Comparison of ENCODE assay signal across 9 cellular contexts in the genomic region with DNA sequence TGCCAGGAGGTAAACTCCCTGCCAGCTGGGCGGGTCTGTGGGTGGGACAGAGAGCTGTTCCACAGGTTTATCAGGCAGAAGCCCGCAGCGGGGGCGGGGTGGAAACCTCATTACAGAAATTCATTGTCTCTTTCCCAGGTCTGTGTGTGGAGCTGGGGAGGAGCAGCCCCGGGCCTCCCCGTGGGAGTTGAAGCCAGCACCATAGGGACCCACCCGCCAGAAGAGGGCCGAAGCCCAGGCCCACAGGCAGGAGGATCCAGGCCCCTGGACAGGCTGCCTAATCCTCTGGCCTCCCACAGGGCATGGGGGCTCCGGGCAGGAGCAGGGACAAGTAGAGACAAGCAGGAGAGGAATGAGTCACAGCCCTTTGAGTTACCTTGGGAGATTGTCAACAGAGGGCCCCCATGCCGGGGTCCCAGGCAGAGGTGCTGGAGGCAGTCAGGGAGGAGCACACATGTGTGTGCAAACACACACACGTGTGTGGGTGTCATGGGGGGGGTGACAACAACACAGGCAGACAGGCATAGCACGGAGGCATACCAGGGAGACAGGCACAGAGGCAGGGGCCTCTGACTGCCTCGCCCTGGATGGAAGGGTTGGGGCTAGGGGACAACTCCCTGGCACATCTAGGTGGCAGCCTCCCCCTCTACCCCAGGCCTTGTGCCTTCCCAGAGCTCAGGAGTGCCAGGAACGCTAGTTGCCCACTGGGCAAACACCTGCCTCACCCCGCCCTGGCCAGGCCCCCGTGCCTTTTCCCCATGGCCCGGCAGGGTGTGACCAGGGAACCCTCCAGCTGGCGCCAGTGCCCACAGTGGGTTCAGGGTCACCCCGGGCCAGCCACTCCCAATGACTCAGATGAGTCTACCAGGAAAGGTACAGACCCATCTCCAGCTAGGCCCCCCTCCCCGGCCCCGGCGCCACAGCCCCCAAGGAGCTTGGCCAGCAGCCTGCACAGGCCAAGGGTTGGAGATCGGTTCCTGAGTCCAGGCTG. TPM values are rescaled to one million over a fixed set of nuclear protein-coding genes. Genes with fewer than 3 reads are reported as not detected.
DNase-seq lines count a peak whose midpoint lies in the region; FAIRE-seq and TF ChIP-seq lines count a peak whose summit lies in the region.
"Had no signal": no experiment of that assay in that cellular context is flagged by ENCODE, and none has a peak within 500 bp of the region (broad histone marks: within the 10 kb centered on the region; RNA-seq: fewer than 3 reads in every experiment).

No MANE protein-coding gene starts in this region.

- H3K36me3 Mint-ChIP-seq in nephron (ENCODE audit: low read depth): no peaks in the 10 kb centered on the region

- peaks cover 16% of the 10 kb centered on the region for H3K27me3 Mint-ChIP-seq in nephron (ENCODE audit: low read depth)

- no peaks in the 10 kb centered on the region for H3K9me3 Mint-ChIP-seq in nephron

- H3K27me3 ChIP-seq in bronchial epithelial cell (ENCODE audit: control insufficient read depth, insufficient read depth, low read length) (no peaks in the 10 kb centered on the region), brain microvascular endothelial cell (replicated peaks) (no peaks in the 10 kb centered on the region)

- peak overlapping the region; percentile 83 to 84 (median 84) for H3K4me3 Mint-ChIP-seq in nephron

- in situ Hi-C loops in brain microvascular endothelial cell (cut with HindIII; ENCODE audit: low pct_ligation_motif_present, low sequenced_read_pairs): no loop called here

- peaks cover 9% of the 10 kb centered on the region for H3K4me1 Mint-ChIP-seq in nephron

- no peak for TF ChIP-seq EP300 in Ishikawa (IDR thresholded peaks at IDR 0.05; ENCODE audit: borderline replicate concordance)

- peaks cover 18% of the 10 kb centered on the region for H3K36me3 ChIP-seq in bronchial epithelial cell (ENCODE audit: control insufficient read depth, insufficient read depth, low read length)
- H3K36me3 ChIP-seq in brain microvascular endothelial cell (replicated peaks): no peaks in the 10 kb centered on the region

- TF ChIP-seq RAD21 in Ishikawa (IDR thresholded peaks at IDR 0.05; ENCODE audit: low read depth): no peak

- peak overlapping the region; percentile 45 to 83 (median 76) for H3K27ac Mint-ChIP-seq in nephron

- H3K4me3 ChIP-seq in bronchial epithelial cell (ENCODE audit: low read depth, low read length): peak overlapping the region; percentile 84
- no peak overlapping the region for H3K4me3 ChIP-seq in brain microvascular endothelial cell (ENCODE audit: low read depth, low read length)

- DNase-seq in COR-L47 (lab: John Stamatoyannopoulos, UW): peak; percentile 47
- DNase-seq in bronchial epithelial cell (ENCODE audit: low read depth): peak; percentile 91
- no peak for DNase-seq in brain microvascular endothelial cell
- no peak for DNase-seq in NCI-H2029 (lab: John Stamatoyannopoulos, UW)
- no peak for DNase-seq in NCI-H774 (lab: John Stamatoyannopoulos, UW)
- no peak for DNase-seq in NCI-H82 treated with DMSO at 0.1 percent for 48 hours (lab: John Stamatoyannopoulos, UW; ENCODE audit: unreplicated experiment)

- TF ChIP-seq CTCF in bronchial epithelial cell (IDR thresholded peaks at IDR 0.05; ENCODE audit: insufficient read depth, low read length, severe bottlenecking) (no peak), nephron (IDR thresholded peaks at IDR 0.05; ENCODE audit: unreplicated experiment in 3 of 3) (no peak), brain microvascular endothelial cell (IDR thresholded peaks at IDR 0.05; ENCODE audit: low read depth, low read length, missing control alignments) (no peak)

- no peak overlapping the region for H3K27ac ChIP-seq in brain microvascular endothelial cell

- FAIRE-seq in bronchial epithelial cell (lab: Jason Lieb, UNC): peak; percentile 28
- FAIRE-seq: GM18507 had no signal

TF ChIP-seq in Ishikawa, 13 proteins besides CTCF, POLR2A, EP300 and RAD21:
- TF ChIP-seq, protein P1, sequence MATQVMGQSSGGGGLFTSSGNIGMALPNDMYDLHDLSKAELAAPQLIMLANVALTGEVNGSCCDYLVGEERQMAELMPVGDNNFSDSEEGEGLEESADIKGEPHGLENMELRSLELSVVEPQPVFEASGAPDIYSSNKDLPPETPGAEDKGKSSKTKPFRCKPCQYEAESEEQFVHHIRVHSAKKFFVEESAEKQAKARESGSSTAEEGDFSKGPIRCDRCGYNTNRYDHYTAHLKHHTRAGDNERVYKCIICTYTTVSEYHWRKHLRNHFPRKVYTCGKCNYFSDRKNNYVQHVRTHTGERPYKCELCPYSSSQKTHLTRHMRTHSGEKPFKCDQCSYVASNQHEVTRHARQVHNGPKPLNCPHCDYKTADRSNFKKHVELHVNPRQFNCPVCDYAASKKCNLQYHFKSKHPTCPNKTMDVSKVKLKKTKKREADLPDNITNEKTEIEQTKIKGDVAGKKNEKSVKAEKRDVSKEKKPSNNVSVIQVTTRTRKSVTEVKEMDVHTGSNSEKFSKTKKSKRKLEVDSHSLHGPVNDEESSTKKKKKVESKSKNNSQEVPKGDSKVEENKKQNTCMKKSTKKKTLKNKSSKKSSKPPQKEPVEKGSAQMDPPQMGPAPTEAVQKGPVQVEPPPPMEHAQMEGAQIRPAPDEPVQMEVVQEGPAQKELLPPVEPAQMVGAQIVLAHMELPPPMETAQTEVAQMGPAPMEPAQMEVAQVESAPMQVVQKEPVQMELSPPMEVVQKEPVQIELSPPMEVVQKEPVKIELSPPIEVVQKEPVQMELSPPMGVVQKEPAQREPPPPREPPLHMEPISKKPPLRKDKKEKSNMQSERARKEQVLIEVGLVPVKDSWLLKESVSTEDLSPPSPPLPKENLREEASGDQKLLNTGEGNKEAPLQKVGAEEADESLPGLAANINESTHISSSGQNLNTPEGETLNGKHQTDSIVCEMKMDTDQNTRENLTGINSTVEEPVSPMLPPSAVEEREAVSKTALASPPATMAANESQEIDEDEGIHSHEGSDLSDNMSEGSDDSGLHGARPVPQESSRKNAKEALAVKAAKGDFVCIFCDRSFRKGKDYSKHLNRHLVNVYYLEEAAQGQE (IDR thresholded peaks at IDR 0.05; ENCODE audit: low read depth): no peak
- TF ChIP-seq EGR1 (IDR thresholded peaks at IDR 0.05) (peak; percentile 46; the same call in 1 of the 2 replicates), CEBPB (IDR thresholded peaks at IDR 0.05) (no peak; the same call in 1 of the 2 replicates), TAF1 (IDR thresholded peaks at IDR 0.05; ENCODE audit: low read depth) (no peak), FOXM1 (IDR thresholded peaks at IDR 0.05; ENCODE audit: borderline replicate concordance, low read depth) (no peak), ZBTB7A (IDR thresholded peaks at IDR 0.05; ENCODE audit: low read depth) (no peak; the same call in none of the 2 replicates), NFIC (IDR thresholded peaks at IDR 0.05) (peak; percentile 35; the same call in 1 of the 2 replicates), TCF12 (IDR thresholded peaks at IDR 0.05; ENCODE audit: low read depth) (peak; percentile 30; the same call in 1 of the 2 replicates), YY1 (IDR thresholded peaks at IDR 0.05; ENCODE audit: low read depth) (0 out of 2 replicates have a peak, but pooled peaks have one; percentile 19)
- TF ChIP-seq, protein P2, sequence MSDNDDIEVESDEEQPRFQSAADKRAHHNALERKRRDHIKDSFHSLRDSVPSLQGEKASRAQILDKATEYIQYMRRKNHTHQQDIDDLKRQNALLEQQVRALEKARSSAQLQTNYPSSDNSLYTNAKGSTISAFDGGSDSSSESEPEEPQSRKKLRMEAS (IDR thresholded peaks at IDR 0.05): peak; percentile 35; the same call in 1 of the 2 replicates
- TF ChIP-seq, protein P3, sequence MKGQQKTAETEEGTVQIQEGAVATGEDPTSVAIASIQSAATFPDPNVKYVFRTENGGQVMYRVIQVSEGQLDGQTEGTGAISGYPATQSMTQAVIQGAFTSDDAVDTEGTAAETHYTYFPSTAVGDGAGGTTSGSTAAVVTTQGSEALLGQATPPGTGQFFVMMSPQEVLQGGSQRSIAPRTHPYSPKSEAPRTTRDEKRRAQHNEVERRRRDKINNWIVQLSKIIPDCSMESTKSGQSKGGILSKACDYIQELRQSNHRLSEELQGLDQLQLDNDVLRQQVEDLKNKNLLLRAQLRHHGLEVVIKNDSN (IDR thresholded peaks at IDR 0.05): no peak

RNA-seq across cellular contexts. Expression of a gene that starts 1.3 kb away (rescaled TPM):
- 16.6 and 23.0 TPM in 2 replicates for total RNA-seq in bronchial epithelial cell

RNA-seq across cellular contexts. Expression of a gene that starts 32.8 kb away (rescaled TPM):
- 5.5 and 8.3 TPM in 2 replicates for total RNA-seq in bronchial epithelial cell

RNA-seq across cellular contexts. Expression of a gene that starts 35.3 kb away (rescaled TPM):
- total RNA-seq in bronchial epithelial cell: 32.9 and 40.7 TPM in 2 replicates

RNA-seq across cellular contexts. Expression of a gene that starts 40.1 kb away (rescaled TPM):
- total RNA-seq in bronchial epithelial cell: 6.8 and 7.0 TPM in 2 replicates

Comparison
In these comparisons a context has a peak if more than half of its experiments do, and no peak if none do; other contexts are left out.
1. DNase-seq: peak in COR-L47 (single experiment) and bronchial epithelial cell (single experiment); none in brain microvascular endothelial cell (single experiment), NCI-H2029 (single experiment), NCI-H774 (single experiment) and NCI-H82 treated with DMSO at 0.1 percent for 48 hours (single experiment).